35 cellular contexts compared by ENCODE assay signal in genomic region chr22:32030508-32031247, GRCh38. TPM values are rescaled to one million over a fixed set of nuclear protein-coding genes. Genes with fewer than 3 reads are reported as not detected.
"Had no signal": no experiment of that assay in that cellular context is flagged by ENCODE, and none has a peak within 500 bp of the region (broad histone marks: within the 10 kb centered on the region; RNA-seq: fewer than 3 reads in every experiment).

No MANE protein-coding gene starts in this region.

- H3K4me1 ChIP-seq: adrenal gland, body of pancreas, esophagus muscularis mucosa, foreskin keratinocyte, gastrocnemius medialis had no signal

- ATAC-seq: activated CD4-positive, CD25-positive, alpha-beta regulatory T cell treated with anti-CD3 and anti-CD28 coated beads, Interleukin-2, amount 50 U/mL, for 24 hours; activated CD8-positive, alpha-beta T cell treated with anti-CD3 and anti-CD28 coated beads for 36 hours; activated naive CD8-positive, alpha-beta T cell treated with anti-CD3 and anti-CD28 coated beads, Interleukin-2, amount 50 U/mL, for 24 hours; body of pancreas; effector memory CD8-positive, alpha-beta T cell; foreskin keratinocyte; gastrocnemius medialis; T-helper 17 cell had no signal

- H3K36me3 ChIP-seq: adrenal gland, esophagus muscularis mucosa, gastrocnemius medialis, WERI-Rb-1 had no signal

- DNase-seq: activated B cell treated with CpG ODN at 0.5 μM for 24 hours; activated CD4-positive, alpha-beta T cell treated with anti-CD3 and anti-CD28 coated beads for 48 hours; activated CD4-positive, alpha-beta T cell treated with anti-CD3 and anti-CD28 coated beads, Interleukin-2, amount 50 U/mL, for 1 hour; activated CD4-positive, alpha-beta T cell treated with anti-CD3 and anti-CD28 coated beads, Interleukin-2, amount 50 U/mL, for 48 hours; activated CD8-positive, alpha-beta memory T cell treated with anti-CD3 and anti-CD28 coated beads for 24 hours; activated CD8-positive, alpha-beta T cell treated with anti-CD3 and anti-CD28 coated beads for 36 hours; activated effector memory CD4-positive, alpha-beta T cell treated with anti-CD3 and anti-CD28 coated beads, Interleukin-2, amount 50 U/mL, for 16 hours; activated naive CD4-positive, alpha-beta T cell treated with anti-CD3 and anti-CD28 coated beads for 36 hours; activated naive CD8-positive, alpha-beta T cell treated with anti-CD3 and anti-CD28 coated beads for 36 hours; activated naive CD8-positive, alpha-beta T cell treated with anti-CD3 and anti-CD28 coated beads, Interleukin-2, amount 50 U/mL, for 24 hours; activated T-cell treated with anti-CD3 and anti-CD28 coated beads, Interleukin-2, amount 50 U/mL, for 48 hours; adrenal gland; amygdala; aorta; body of pancreas; cortex of kidney; dermis blood vessel endothelial cell; effector CD4-positive, alpha-beta T cell; effector memory CD8-positive, alpha-beta T cell; erythroblast; foreskin keratinocyte; gastrocnemius medialis; glutamatergic neuron; T-helper 1 cell; T-helper 17 cell; T1000; WERI-Rb-1 had no signal

- H3K4me3 ChIP-seq: adrenal gland, body of pancreas, esophagus muscularis mucosa, gastrocnemius medialis had no signal

- FAIRE-seq: colon had no signal

- H3K27me3 Mint-ChIP-seq: activated naive CD4-positive, alpha-beta T cell treated with anti-CD3 and anti-CD28 coated beads, Interleukin-2, amount 50 U/mL, for 24 hours had no signal

- H3K27ac Mint-ChIP-seq: activated B cell treated with CpG ODN at 0.5 μM for 24 hours; activated CD8-positive, alpha-beta T cell treated with anti-CD3 and anti-CD28 coated beads for 36 hours; activated naive CD4-positive, alpha-beta T cell treated with anti-CD3 and anti-CD28 coated beads for 36 hours; activated naive CD4-positive, alpha-beta T cell treated with anti-CD3 and anti-CD28 coated beads, Interleukin-2, amount 50 U/mL, for 24 hours; activated naive CD8-positive, alpha-beta T cell treated with anti-CD3 and anti-CD28 coated beads for 36 hours; activated naive CD8-positive, alpha-beta T cell treated with anti-CD3 and anti-CD28 coated beads, Interleukin-2, amount 50 U/mL, for 24 hours; activated T-helper 1 cell treated with anti-CD3 and anti-CD28 coated beads, Interleukin-12 subunit alpha, Interleukin-12 subunit beta, Interleukin-2, Interleukin-4 antibody, amounts not matched to agents 30 ng/mL and 10 ng/mL and 1 ng/mL, durations not matched to agents 14 hours and 24 hours and 36 hours; activated T-helper 2 cell treated with anti-CD3 and anti-CD28 coated beads, Interferon-gamma antibody, Interleukin-2, Interleukin-4, amounts not matched to agents 10 μg/mL and 5 μg/mL and 100 μg/mL, durations not matched to agents 14 hours and 24 hours and 36 hours; effector memory CD8-positive, alpha-beta T cell; T-helper 17 cell; T-helper 2 cell treated with Interferon-gamma antibody and Interleukin-4, amounts not matched to agents 5 μg/mL and 100 μg/mL, for 36 hours had no signal

- H3K27me3 ChIP-seq: adrenal gland, body of pancreas, gastrocnemius medialis had no signal

- H3K27ac ChIP-seq: adrenal gland, body of pancreas, esophagus muscularis mucosa, foreskin keratinocyte, gastrocnemius medialis, WERI-Rb-1 had no signal

- H3K4me1 Mint-ChIP-seq: activated B cell treated with CpG ODN at 0.5 μM for 24 hours; activated naive CD4-positive, alpha-beta T cell treated with anti-CD3 and anti-CD28 coated beads, Interleukin-2, amount 50 U/mL, for 24 hours; activated naive CD8-positive, alpha-beta T cell treated with anti-CD3 and anti-CD28 coated beads for 36 hours; activated naive CD8-positive, alpha-beta T cell treated with anti-CD3 and anti-CD28 coated beads, Interleukin-2, amount 50 U/mL, for 24 hours had no signal

- H3K9me3 Mint-ChIP-seq: activated B cell treated with CpG ODN at 0.5 μM for 24 hours; activated CD8-positive, alpha-beta T cell treated with anti-CD3 and anti-CD28 coated beads for 36 hours; activated naive CD4-positive, alpha-beta T cell treated with anti-CD3 and anti-CD28 coated beads for 36 hours; activated naive CD4-positive, alpha-beta T cell treated with anti-CD3 and anti-CD28 coated beads, Interleukin-2, amount 50 U/mL, for 24 hours; activated naive CD8-positive, alpha-beta T cell treated with anti-CD3 and anti-CD28 coated beads for 36 hours; activated naive CD8-positive, alpha-beta T cell treated with anti-CD3 and anti-CD28 coated beads, Interleukin-2, amount 50 U/mL, for 24 hours; activated T-helper 1 cell treated with anti-CD3 and anti-CD28 coated beads, Interleukin-12 subunit alpha, Interleukin-12 subunit beta, Interleukin-2, Interleukin-4 antibody, amounts not matched to agents 30 ng/mL and 10 ng/mL and 1 ng/mL, durations not matched to agents 14 hours and 24 hours and 36 hours; activated T-helper 2 cell treated with anti-CD3 and anti-CD28 coated beads, Interferon-gamma antibody, Interleukin-2, Interleukin-4, amounts not matched to agents 10 μg/mL and 5 μg/mL and 100 μg/mL, durations not matched to agents 14 hours and 24 hours and 36 hours; effector memory CD8-positive, alpha-beta T cell; T-helper 2 cell treated with Interferon-gamma antibody and Interleukin-4, amounts not matched to agents 5 μg/mL and 100 μg/mL, for 36 hours had no signal

- H3K36me3 Mint-ChIP-seq: activated naive CD4-positive, alpha-beta T cell treated with anti-CD3 and anti-CD28 coated beads, Interleukin-2, amount 50 U/mL, for 24 hours; activated naive CD8-positive, alpha-beta T cell treated with anti-CD3 and anti-CD28 coated beads for 36 hours had no signal

- H3K4me3 Mint-ChIP-seq: activated B cell treated with CpG ODN at 0.5 μM for 24 hours; activated CD8-positive, alpha-beta T cell treated with anti-CD3 and anti-CD28 coated beads for 36 hours; activated naive CD4-positive, alpha-beta T cell treated with anti-CD3 and anti-CD28 coated beads for 36 hours; activated naive CD4-positive, alpha-beta T cell treated with anti-CD3 and anti-CD28 coated beads, Interleukin-2, amount 50 U/mL, for 24 hours; activated naive CD8-positive, alpha-beta T cell treated with anti-CD3 and anti-CD28 coated beads for 36 hours; activated naive CD8-positive, alpha-beta T cell treated with anti-CD3 and anti-CD28 coated beads, Interleukin-2, amount 50 U/mL, for 24 hours; activated T-helper 1 cell treated with anti-CD3 and anti-CD28 coated beads, Interleukin-12 subunit alpha, Interleukin-12 subunit beta, Interleukin-2, Interleukin-4 antibody, amounts not matched to agents 30 ng/mL and 10 ng/mL and 1 ng/mL, durations not matched to agents 14 hours and 24 hours and 36 hours; effector memory CD8-positive, alpha-beta T cell; T-helper 17 cell; T-helper 2 cell treated with Interferon-gamma antibody and Interleukin-4, amounts not matched to agents 5 μg/mL and 100 μg/mL, for 36 hours had no signal

- H3K9me3 ChIP-seq: adrenal gland, body of pancreas, esophagus muscularis mucosa, gastrocnemius medialis had no signal

RNA-seq across cellular contexts. Expression of gene SLC5A1, which starts 12.4 kb away (rescaled TPM):
- total RNA-seq: activated B cell treated with CpG ODN at 0.5 μM for 24 hours; activated CD8-positive, alpha-beta T cell treated with anti-CD3 and anti-CD28 coated beads for 36 hours; activated naive CD4-positive, alpha-beta T cell treated with anti-CD3 and anti-CD28 coated beads for 36 hours; activated naive CD8-positive, alpha-beta T cell treated with anti-CD3 and anti-CD28 coated beads for 36 hours; activated T-helper 1 cell treated with anti-CD3 and anti-CD28 coated beads, Interleukin-12 subunit alpha, Interleukin-12 subunit beta, Interleukin-2, Interleukin-4 antibody, amounts not matched to agents 30 ng/mL and 10 ng/mL and 1 ng/mL, durations not matched to agents 14 hours and 24 hours and 36 hours; activated T-helper 2 cell treated with anti-CD3 and anti-CD28 coated beads, Interferon-gamma antibody, Interleukin-2, Interleukin-4, amounts not matched to agents 10 μg/mL and 5 μg/mL and 100 μg/mL, durations not matched to agents 14 hours and 24 hours and 36 hours; aorta; chondrocyte; dermis blood vessel endothelial cell; foreskin keratinocyte; T-helper 17 cell had no signal
